In the genomic region with DNA sequence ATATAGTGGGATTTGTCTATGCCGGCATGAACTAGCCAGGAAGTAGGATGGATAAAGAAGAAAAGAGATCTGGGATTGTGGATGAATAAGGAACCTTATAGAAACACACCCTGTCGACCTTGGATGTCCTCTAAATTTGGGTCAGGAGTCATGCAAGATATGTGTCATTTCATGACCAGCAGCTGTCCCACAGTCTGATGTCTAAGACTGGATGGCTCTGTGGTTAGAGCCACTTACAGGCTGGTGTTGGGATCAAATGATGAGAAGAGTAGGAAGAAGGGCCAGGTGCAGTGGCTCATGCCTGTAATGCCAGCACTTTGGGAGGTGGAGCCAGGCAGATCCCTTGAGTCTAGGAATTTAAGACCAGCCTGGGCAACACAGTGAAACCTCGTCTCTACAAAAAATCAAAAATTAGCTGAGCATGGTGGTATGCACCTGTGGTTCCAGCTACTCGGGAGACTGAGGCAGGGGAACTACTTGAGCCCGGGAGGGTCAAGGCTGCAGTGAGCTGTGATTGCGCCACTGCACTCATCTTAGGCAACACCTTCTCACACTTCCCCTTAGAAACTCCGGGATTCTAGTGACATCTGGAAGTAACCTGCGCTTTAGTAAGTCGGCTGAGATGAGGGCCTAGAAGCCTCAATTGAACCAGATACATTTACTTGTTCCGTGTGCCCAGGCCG, we compare ENCODE assay signal across 1 cellular context.
TF ChIP-seq lines count a peak whose summit lies in the region.

No MANE protein-coding gene starts in this region.

TF ChIP-seq in GM12878, 131 proteins besides CTCF, POLR2A, EP300 and RAD21:
- TF ChIP-seq, protein P1, sequence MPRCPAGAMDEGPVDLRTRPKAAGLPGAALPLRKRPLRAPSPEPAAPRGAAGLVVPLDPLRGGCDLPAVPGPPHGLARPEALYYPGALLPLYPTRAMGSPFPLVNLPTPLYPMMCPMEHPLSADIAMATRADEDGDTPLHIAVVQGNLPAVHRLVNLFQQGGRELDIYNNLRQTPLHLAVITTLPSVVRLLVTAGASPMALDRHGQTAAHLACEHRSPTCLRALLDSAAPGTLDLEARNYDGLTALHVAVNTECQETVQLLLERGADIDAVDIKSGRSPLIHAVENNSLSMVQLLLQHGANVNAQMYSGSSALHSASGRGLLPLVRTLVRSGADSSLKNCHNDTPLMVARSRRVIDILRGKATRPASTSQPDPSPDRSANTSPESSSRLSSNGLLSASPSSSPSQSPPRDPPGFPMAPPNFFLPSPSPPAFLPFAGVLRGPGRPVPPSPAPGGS (IDR thresholded peaks at IDR 0.05; ENCODE audit: borderline replicate concordance, insufficient read depth, low read depth, low read length, poor library complexity, severe bottlenecking), result no peak
- TF ChIP-seq, protein P2, sequence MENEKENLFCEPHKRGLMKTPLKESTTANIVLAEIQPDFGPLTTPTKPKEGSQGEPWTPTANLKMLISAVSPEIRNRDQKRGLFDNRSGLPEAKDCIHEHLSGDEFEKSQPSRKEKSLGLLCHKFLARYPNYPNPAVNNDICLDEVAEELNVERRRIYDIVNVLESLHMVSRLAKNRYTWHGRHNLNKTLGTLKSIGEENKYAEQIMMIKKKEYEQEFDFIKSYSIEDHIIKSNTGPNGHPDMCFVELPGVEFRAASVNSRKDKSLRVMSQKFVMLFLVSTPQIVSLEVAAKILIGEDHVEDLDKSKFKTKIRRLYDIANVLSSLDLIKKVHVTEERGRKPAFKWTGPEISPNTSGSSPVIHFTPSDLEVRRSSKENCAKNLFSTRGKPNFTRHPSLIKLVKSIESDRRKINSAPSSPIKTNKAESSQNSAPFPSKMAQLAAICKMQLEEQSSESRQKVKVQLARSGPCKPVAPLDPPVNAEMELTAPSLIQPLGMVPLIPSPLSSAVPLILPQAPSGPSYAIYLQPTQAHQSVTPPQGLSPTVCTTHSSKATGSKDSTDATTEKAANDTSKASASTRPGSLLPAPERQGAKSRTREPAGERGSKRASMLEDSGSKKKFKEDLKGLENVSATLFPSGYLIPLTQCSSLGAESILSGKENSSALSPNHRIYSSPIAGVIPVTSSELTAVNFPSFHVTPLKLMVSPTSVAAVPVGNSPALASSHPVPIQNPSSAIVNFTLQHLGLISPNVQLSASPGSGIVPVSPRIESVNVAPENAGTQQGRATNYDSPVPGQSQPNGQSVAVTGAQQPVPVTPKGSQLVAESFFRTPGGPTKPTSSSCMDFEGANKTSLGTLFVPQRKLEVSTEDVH (IDR thresholded peaks at IDR 0.05; ENCODE audit: low read depth, partially characterized antibody), result no peak
- TF ChIP-seq IKZF1 (conservative IDR thresholded peaks at IDR 0.05), result no peak
- TF ChIP-seq TARDBP (IDR thresholded peaks at IDR 0.05; ENCODE audit: borderline replicate concordance), result no peak
- no peak for TF ChIP-seq FOXK2 (IDR thresholded peaks at IDR 0.05)
- no peak for TF ChIP-seq ATF7 (IDR thresholded peaks at IDR 0.05; ENCODE audit: low read depth)
- no peak for TF ChIP-seq TBL1XR1 (IDR thresholded peaks at IDR 0.05; ENCODE audit: low read depth, low read length)
- TF ChIP-seq SUPT20H (IDR thresholded peaks at IDR 0.05; ENCODE audit: borderline replicate concordance, control insufficient read depth, low read depth, low read length), result no peak
- TF ChIP-seq SUZ12 (IDR thresholded peaks at IDR 0.05; ENCODE audit: unreplicated experiment), result no peak
- TF ChIP-seq, protein P3, sequence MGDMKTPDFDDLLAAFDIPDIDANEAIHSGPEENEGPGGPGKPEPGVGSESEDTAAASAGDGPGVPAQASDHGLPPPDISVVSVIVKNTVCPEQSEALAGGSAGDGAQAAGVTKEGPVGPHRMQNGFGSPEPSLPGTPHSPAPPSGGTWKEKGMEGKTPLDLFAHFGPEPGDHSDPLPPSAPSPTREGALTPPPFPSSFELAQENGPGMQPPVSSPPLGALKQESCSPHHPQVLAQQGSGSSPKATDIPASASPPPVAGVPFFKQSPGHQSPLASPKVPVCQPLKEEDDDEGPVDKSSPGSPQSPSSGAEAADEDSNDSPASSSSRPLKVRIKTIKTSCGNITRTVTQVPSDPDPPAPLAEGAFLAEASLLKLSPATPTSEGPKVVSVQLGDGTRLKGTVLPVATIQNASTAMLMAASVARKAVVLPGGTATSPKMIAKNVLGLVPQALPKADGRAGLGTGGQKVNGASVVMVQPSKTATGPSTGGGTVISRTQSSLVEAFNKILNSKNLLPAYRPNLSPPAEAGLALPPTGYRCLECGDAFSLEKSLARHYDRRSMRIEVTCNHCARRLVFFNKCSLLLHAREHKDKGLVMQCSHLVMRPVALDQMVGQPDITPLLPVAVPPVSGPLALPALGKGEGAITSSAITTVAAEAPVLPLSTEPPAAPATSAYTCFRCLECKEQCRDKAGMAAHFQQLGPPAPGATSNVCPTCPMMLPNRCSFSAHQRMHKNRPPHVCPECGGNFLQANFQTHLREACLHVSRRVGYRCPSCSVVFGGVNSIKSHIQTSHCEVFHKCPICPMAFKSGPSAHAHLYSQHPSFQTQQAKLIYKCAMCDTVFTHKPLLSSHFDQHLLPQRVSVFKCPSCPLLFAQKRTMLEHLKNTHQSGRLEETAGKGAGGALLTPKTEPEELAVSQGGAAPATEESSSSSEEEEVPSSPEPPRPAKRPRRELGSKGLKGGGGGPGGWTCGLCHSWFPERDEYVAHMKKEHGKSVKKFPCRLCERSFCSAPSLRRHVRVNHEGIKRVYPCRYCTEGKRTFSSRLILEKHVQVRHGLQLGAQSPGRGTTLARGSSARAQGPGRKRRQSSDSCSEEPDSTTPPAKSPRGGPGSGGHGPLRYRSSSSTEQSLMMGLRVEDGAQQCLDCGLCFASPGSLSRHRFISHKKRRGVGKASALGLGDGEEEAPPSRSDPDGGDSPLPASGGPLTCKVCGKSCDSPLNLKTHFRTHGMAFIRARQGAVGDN (IDR thresholded peaks at IDR 0.05), result no peak
- TF ChIP-seq POLR2AphosphoS5 (IDR thresholded peaks at IDR 0.05; ENCODE audit: low read length), result no peak
- TF ChIP-seq, protein P4, sequence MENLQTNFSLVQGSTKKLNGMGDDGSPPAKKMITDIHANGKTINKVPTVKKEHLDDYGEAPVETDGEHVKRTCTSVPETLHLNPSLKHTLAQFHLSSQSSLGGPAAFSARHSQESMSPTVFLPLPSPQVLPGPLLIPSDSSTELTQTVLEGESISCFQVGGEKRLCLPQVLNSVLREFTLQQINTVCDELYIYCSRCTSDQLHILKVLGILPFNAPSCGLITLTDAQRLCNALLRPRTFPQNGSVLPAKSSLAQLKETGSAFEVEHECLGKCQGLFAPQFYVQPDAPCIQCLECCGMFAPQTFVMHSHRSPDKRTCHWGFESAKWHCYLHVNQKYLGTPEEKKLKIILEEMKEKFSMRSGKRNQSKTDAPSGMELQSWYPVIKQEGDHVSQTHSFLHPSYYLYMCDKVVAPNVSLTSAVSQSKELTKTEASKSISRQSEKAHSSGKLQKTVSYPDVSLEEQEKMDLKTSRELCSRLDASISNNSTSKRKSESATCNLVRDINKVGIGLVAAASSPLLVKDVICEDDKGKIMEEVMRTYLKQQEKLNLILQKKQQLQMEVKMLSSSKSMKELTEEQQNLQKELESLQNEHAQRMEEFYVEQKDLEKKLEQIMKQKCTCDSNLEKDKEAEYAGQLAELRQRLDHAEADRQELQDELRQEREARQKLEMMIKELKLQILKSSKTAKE (IDR thresholded peaks at IDR 0.05; ENCODE audit: low read depth, poor library complexity, severe bottlenecking), result no peak
- TF ChIP-seq, protein P5, sequence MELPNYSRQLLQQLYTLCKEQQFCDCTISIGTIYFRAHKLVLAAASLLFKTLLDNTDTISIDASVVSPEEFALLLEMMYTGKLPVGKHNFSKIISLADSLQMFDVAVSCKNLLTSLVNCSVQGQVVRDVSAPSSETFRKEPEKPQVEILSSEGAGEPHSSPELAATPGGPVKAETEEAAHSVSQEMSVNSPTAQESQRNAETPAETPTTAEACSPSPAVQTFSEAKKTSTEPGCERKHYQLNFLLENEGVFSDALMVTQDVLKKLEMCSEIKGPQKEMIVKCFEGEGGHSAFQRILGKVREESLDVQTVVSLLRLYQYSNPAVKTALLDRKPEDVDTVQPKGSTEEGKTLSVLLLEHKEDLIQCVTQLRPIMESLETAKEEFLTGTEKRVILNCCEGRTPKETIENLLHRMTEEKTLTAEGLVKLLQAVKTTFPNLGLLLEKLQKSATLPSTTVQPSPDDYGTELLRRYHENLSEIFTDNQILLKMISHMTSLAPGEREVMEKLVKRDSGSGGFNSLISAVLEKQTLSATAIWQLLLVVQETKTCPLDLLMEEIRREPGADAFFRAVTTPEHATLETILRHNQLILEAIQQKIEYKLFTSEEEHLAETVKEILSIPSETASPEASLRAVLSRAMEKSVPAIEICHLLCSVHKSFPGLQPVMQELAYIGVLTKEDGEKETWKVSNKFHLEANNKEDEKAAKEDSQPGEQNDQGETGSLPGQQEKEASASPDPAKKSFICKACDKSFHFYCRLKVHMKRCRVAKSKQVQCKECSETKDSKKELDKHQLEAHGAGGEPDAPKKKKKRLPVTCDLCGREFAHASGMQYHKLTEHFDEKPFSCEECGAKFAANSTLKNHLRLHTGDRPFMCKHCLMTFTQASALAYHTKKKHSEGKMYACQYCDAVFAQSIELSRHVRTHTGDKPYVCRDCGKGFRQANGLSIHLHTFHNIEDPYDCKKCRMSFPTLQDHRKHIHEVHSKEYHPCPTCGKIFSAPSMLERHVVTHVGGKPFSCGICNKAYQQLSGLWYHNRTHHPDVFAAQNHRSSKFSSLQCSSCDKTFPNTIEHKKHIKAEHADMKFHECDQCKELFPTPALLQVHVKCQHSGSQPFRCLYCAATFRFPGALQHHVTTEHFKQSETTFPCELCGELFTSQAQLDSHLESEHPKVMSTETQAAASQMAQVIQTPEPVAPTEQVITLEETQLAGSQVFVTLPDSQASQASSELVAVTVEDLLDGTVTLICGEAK (IDR thresholded peaks at IDR 0.05; ENCODE audit: borderline replicate concordance), result no peak
- TF ChIP-seq GATAD2B (conservative IDR thresholded peaks at IDR 0.05; ENCODE audit: low read depth), result no peak
- TF ChIP-seq NR2F1 (conservative IDR thresholded peaks at IDR 0.05), result no peak
- TF ChIP-seq, protein P6, sequence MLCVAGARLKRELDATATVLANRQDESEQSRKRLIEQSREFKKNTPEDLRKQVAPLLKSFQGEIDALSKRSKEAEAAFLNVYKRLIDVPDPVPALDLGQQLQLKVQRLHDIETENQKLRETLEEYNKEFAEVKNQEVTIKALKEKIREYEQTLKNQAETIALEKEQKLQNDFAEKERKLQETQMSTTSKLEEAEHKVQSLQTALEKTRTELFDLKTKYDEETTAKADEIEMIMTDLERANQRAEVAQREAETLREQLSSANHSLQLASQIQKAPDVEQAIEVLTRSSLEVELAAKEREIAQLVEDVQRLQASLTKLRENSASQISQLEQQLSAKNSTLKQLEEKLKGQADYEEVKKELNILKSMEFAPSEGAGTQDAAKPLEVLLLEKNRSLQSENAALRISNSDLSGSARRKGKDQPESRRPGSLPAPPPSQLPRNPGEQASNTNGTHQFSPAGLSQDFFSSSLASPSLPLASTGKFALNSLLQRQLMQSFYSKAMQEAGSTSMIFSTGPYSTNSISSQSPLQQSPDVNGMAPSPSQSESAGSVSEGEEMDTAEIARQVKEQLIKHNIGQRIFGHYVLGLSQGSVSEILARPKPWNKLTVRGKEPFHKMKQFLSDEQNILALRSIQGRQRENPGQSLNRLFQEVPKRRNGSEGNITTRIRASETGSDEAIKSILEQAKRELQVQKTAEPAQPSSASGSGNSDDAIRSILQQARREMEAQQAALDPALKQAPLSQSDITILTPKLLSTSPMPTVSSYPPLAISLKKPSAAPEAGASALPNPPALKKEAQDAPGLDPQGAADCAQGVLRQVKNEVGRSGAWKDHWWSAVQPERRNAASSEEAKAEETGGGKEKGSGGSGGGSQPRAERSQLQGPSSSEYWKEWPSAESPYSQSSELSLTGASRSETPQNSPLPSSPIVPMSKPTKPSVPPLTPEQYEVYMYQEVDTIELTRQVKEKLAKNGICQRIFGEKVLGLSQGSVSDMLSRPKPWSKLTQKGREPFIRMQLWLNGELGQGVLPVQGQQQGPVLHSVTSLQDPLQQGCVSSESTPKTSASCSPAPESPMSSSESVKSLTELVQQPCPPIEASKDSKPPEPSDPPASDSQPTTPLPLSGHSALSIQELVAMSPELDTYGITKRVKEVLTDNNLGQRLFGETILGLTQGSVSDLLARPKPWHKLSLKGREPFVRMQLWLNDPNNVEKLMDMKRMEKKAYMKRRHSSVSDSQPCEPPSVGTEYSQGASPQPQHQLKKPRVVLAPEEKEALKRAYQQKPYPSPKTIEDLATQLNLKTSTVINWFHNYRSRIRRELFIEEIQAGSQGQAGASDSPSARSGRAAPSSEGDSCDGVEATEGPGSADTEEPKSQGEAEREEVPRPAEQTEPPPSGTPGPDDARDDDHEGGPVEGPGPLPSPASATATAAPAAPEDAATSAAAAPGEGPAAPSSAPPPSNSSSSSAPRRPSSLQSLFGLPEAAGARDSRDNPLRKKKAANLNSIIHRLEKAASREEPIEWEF (IDR thresholded peaks at IDR 0.05; ENCODE audit: insufficient replicate concordance, low read depth, low read length), result no peak
- no peak for TF ChIP-seq BACH1 (IDR thresholded peaks at IDR 0.05; ENCODE audit: borderline replicate concordance)
- no peak for TF ChIP-seq SMARCA5 (IDR thresholded peaks at IDR 0.05)
- TF ChIP-seq MYC (IDR thresholded peaks at IDR 0.05; ENCODE audit: insufficient read depth, insufficient read length, insufficient replicate concordance, low read length, severe bottlenecking), result no peak
- TF ChIP-seq NBN (IDR thresholded peaks at IDR 0.05), result no peak
